In genomic region chr6:115932481-115932880, GRCh38 we compare ENCODE assay signal across 12 cellular contexts.
DNase-seq lines count a peak whose midpoint lies in the region; ATAC-seq and TF ChIP-seq lines count a peak whose summit lies in the region.
"Had no signal": no experiment of that assay in that cellular context is flagged by ENCODE, and none has a peak within 500 bp of the region (broad histone marks: within the 10 kb centered on the region; RNA-seq: fewer than 3 reads in every experiment).

No MANE protein-coding gene starts in this region.

- no peaks in the 10 kb centered on the region for H3K9me3 Mint-ChIP-seq in mesothelial cell of epicardium

- TF ChIP-seq CTCF in omental fat pad (IDR thresholded peaks at IDR 0.05) = no peak
- no peak for TF ChIP-seq CTCF in mesothelial cell of epicardium (IDR thresholded peaks at IDR 0.05; ENCODE audit: unreplicated experiment)

- no peak overlapping the region for H3K4me3 Mint-ChIP-seq in mesothelial cell of epicardium
- H3K4me3 Mint-ChIP-seq: activated naive CD8-positive, alpha-beta T cell; GM23338; neural crest cell had no signal

- H3K27me3 Mint-ChIP-seq in mesothelial cell of epicardium (ENCODE audit: low read depth) = no peaks in the 10 kb centered on the region

- ATAC-seq in GM18511 (IDR thresholded peaks at IDR 0.05; ENCODE audit: unreplicated experiment) (peak; percentile 60), HG02610 (IDR thresholded peaks at IDR 0.05; ENCODE audit: unreplicated experiment) (peak; percentile 80), omental fat pad (ENCODE audit: low FRiP score) (no peak)
- ATAC-seq: GM23338 had no signal

- no peak overlapping the region for H3K27ac Mint-ChIP-seq in mesothelial cell of epicardium
- H3K27ac Mint-ChIP-seq: activated naive CD8-positive, alpha-beta T cell; GM23338 had no signal

- peaks cover 1% of the 10 kb centered on the region for H3K36me3 Mint-ChIP-seq in mesothelial cell of epicardium
- H3K36me3 Mint-ChIP-seq: activated naive CD8-positive, alpha-beta T cell had no signal

- peak; percentile 78 for DNase-seq in NCI-H2171 (lab: John Stamatoyannopoulos, UW)
- peak; percentile 36 for DNase-seq in foreskin melanocyte
- no peak for DNase-seq in omental fat pad (ENCODE audit: low spot score)
- no peak for DNase-seq in mesothelial cell of epicardium (ENCODE audit: low spot score in 2 of 2, unreplicated experiment in 2 of 2)
- no peak for DNase-seq in effector CD4-positive, alpha-beta T cell
- DNase-seq in NCI-H226 = no peak
- DNase-seq: stimulated activated CD4-positive, alpha-beta T cell treated with anti-CD3 and anti-CD28 coated beads, Interleukin-4, amount 100 ng/mL, for 1 hour had no signal

- H3K4me1 Mint-ChIP-seq in mesothelial cell of epicardium = no peaks in the 10 kb centered on the region
- H3K4me1 Mint-ChIP-seq: neural crest cell had no signal

Comparison
In these comparisons a context has a peak if more than half of its experiments do, and no peak if none do; other contexts are left out.
1. DNase-seq: peak in NCI-H2171 (single experiment) and foreskin melanocyte (single experiment); none in omental fat pad (single experiment), mesothelial cell of epicardium (0 of 2), effector CD4-positive, alpha-beta T cell (single experiment) and NCI-H226 (single experiment).